Comparison of ENCODE assay signal across 23 cellular contexts in genomic region chr6:7907159-7907558, GRCh38.
"Had no signal": no experiment of that assay in that cellular context is flagged by ENCODE, and none has a peak within 500 bp of the region (broad histone marks: within the 10 kb centered on the region; RNA-seq: fewer than 3 reads in every experiment).

No MANE protein-coding gene starts in this region.

- H3K9me3 ChIP-seq: body of pancreas, left ventricle myocardium inferior, tibial artery, vagina had no signal

- ATAC-seq: activated CD4-positive, CD25-positive, alpha-beta regulatory T cell treated with anti-CD3 and anti-CD28 coated beads, Interleukin-2, amount 50 U/mL, for 24 hours; activated CD8-positive, alpha-beta T cell treated with anti-CD3 and anti-CD28 coated beads, Interleukin-2, amount 10 ng/mL, durations not matched to agents 7 days and 5 days; body of pancreas; stimulated activated naive CD8-positive, alpha-beta T cell treated with anti-CD3 and anti-CD28 coated beads, Interleukin-15, Interleukin-2, amounts not matched to agents 100 U/mL and 50 U/mL, for 24 hours had no signal

- H3K4me3 ChIP-seq: body of pancreas, dorsolateral prefrontal cortex, left ventricle myocardium inferior, tibial artery, vagina had no signal

- DNase-seq: activated CD4-positive, alpha-beta T cell treated with anti-CD3 and anti-CD28 coated beads, Interleukin-2, amount 10 ng/mL, durations not matched to agents 7 days and 5 days; activated CD8-positive, alpha-beta T cell treated with anti-CD3 and anti-CD28 coated beads, Interleukin-2, amount 10 ng/mL, durations not matched to agents 7 days and 5 days; activated naive CD4-positive, alpha-beta T cell treated with Interleukin-2 at 50 U/mL for 16 hours; activated naive CD8-positive, alpha-beta T cell treated with anti-CD3 and anti-CD28 coated beads, Interleukin-2, amount 10 ng/mL, durations not matched to agents 7 days and 5 days; activated T-cell treated with anti-CD3 and anti-CD28 coated beads, Interleukin-2, amount 50 U/mL, for 24 hours; amygdala; caudate nucleus; dorsolateral prefrontal cortex; hypothalamus; left ventricle myocardium inferior; mammary epithelial cell; naive B cell; stimulated activated CD4-positive, alpha-beta T cell treated with anti-CD3 and anti-CD28 coated beads, Interleukin-12 subunit alpha, Interleukin-12 subunit beta, amount 100 ng/mL, for 4 hours; stimulated activated CD4-positive, alpha-beta T cell treated with anti-CD3 and anti-CD28 coated beads, Interleukin-2, amount 100 ng/mL, for 24 hours; stimulated activated naive CD8-positive, alpha-beta T cell treated with anti-CD3 and anti-CD28 coated beads, Interleukin-15, Interleukin-2, amounts not matched to agents 100 U/mL and 50 U/mL, for 24 hours; substantia nigra; tibial artery had no signal

- FAIRE-seq: endometrium, frontal cortex, keratinocyte had no signal

- H3K27ac ChIP-seq: dorsolateral prefrontal cortex, left ventricle myocardium inferior, tibial artery, vagina had no signal

- H3K27me3 ChIP-seq: body of pancreas, dorsolateral prefrontal cortex, tibial artery, vagina had no signal
